Comparison of ENCODE assay signal across 9 cellular contexts in the genomic region with DNA sequence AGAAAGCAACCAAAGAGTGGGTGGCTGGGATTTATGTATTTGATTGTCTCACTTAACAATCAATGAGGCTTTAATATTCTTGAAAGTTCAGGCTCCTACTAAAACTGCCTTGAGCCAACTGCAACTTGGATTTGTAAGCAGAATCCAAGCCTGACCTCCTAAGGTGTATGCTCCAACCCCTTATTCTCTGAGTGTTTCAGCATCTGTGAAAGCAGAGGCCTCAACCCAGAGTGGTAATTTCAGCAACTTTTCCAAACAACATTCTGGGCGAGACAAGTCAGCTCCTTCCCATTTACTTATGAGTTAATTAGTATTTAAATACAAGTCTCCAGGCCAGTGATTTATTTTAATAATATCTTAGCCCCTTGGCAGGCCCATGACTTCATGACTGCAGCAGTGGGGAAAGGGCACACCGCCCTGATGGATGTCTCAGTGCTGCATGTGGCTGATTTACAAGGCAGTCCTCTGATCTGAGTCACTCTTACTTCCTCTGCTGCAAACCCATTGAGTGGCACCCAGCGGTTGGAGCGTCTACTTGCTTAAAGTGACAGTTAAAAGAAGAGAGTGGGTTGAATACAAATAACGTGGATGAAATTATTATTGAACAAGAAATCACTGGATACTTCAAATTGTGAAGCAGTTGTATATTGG.
DNase-seq lines count a peak whose midpoint lies in the region; ATAC-seq, FAIRE-seq and TF ChIP-seq lines count a peak whose summit lies in the region.
"Had no signal": no experiment of that assay in that cellular context is flagged by ENCODE, and none has a peak within 500 bp of the region (broad histone marks: within the 10 kb centered on the region; RNA-seq: fewer than 3 reads in every experiment).

No MANE protein-coding gene starts in this region.

- H4K20me1 ChIP-seq in keratinocyte (ENCODE audit: control insufficient read depth, extremely low read depth, insufficient read depth, low read length), result no peaks in the 10 kb centered on the region

- TF ChIP-seq CTCF in RWPE2 (IDR thresholded peaks at IDR 0.05; ENCODE audit: poor library complexity, severe bottlenecking) (peak; percentile 39), keratinocyte (optimal IDR thresholded peaks at IDR 0.05 in 1 of 3, IDR thresholded peaks at IDR 0.05 in 1 of 3, conservative IDR thresholded peaks at IDR 0.05 in 1 of 3; ENCODE audit: extremely low read depth in 1 of 3, insufficient read depth in 2 of 3, low read length in 3 of 3) (peak in 1 of 3 experiments; percentile 39)

- no peak overlapping the region for H3K4me3 Mint-ChIP-seq in activated T-cell treated with anti-CD3 and anti-CD28 coated beads, Interleukin-2, amount 50 U/mL, for 24 hours

- ATAC-seq in HG02610 (IDR thresholded peaks at IDR 0.05; ENCODE audit: unreplicated experiment), result peak; percentile 83
- ATAC-seq in RWPE2 (ENCODE audit: low read depth), result peak; percentile 100
- no peak for ATAC-seq in GM21723 (IDR thresholded peaks at IDR 0.05; ENCODE audit: unreplicated experiment)

- H3K4me1 Mint-ChIP-seq in activated T-cell treated with anti-CD3 and anti-CD28 coated beads, Interleukin-2, amount 50 U/mL, for 24 hours (ENCODE audit: low read depth), result no peaks in the 10 kb centered on the region

- no peaks in the 10 kb centered on the region for H3K9me1 ChIP-seq in keratinocyte (ENCODE audit: control insufficient read depth, extremely low read depth, insufficient read depth, low read length)

- H3K27me3 ChIP-seq in RWPE2 (ENCODE audit: insufficient read depth, poor library complexity, severe bottlenecking) (no peaks in the 10 kb centered on the region), keratinocyte (ENCODE audit: control insufficient read depth, extremely low read depth, insufficient read depth, low read length) (no peaks in the 10 kb centered on the region)
- H3K27me3 ChIP-seq: suprapubic skin had no signal

- H3K4me3 ChIP-seq in RWPE2 (ENCODE audit: severe bottlenecking) (no peak overlapping the region), keratinocyte (ENCODE audit: control insufficient read depth in 2 of 3, extremely low read depth in 1 of 3, insufficient read depth in 2 of 3, low read depth in 1 of 3, low read length in 3 of 3) (no peak overlapping the region)
- H3K4me3 ChIP-seq: suprapubic skin had no signal

- H3K79me2 ChIP-seq in keratinocyte (ENCODE audit: control insufficient read depth, insufficient read depth, low read length), result no peaks in the 10 kb centered on the region

- DNase-seq in EL (peak; percentile 85), RWPE2 (ENCODE audit: low spot score) (no peak), keratinocyte (ENCODE audit: low read depth, low spot score) (peak; percentile 15), NCI-H1048 (lab: John Stamatoyannopoulos, UW) (no peak), amniotic stem cell (lab: John Stamatoyannopoulos, UW) (no peak)
- DNase-seq in activated T-cell treated with anti-CD3 and anti-CD28 coated beads, Interleukin-2, amount 50 U/mL, for 24 hours, result no peak

- H3K27ac ChIP-seq in RWPE2 (ENCODE audit: poor library complexity, severe bottlenecking) (peak overlapping the region; percentile 24), keratinocyte (ENCODE audit: control insufficient read depth, insufficient read depth, low read length) (no peak overlapping the region)

- no peak overlapping the region for H3K27ac Mint-ChIP-seq in activated T-cell treated with anti-CD3 and anti-CD28 coated beads, Interleukin-2, amount 50 U/mL, for 24 hours

- FAIRE-seq in keratinocyte (lab: Jason Lieb, UNC), result peak; percentile 96

- H3K27me3 Mint-ChIP-seq in activated T-cell treated with anti-CD3 and anti-CD28 coated beads, Interleukin-2, amount 50 U/mL, for 24 hours, result peaks cover 3% of the 10 kb centered on the region

- H3K36me3 ChIP-seq in RWPE2 (ENCODE audit: low read depth) (no peaks in the 10 kb centered on the region), keratinocyte (ENCODE audit: control insufficient read depth in 2 of 2, extremely low read depth in 1 of 2, insufficient read depth in 2 of 2, low read length in 2 of 2) (no peaks in the 10 kb centered on the region)
- H3K36me3 ChIP-seq: suprapubic skin had no signal

- H3K4me1 ChIP-seq in RWPE2 (ENCODE audit: insufficient read depth, poor library complexity, severe bottlenecking), result peaks cover 3% of the 10 kb centered on the region
- peaks cover 23% of the 10 kb centered on the region for H3K4me1 ChIP-seq in keratinocyte (ENCODE audit: control insufficient read depth, extremely low read depth, insufficient read depth, low read length)

- H3K4me2 ChIP-seq in keratinocyte (ENCODE audit: control insufficient read depth, extremely low read depth, insufficient read depth, low read depth, low read length), result peak overlapping the region; percentile 31

- H3K9ac ChIP-seq in keratinocyte (ENCODE audit: control insufficient read depth, extremely low read depth, insufficient read depth, low read length), result no peak overlapping the region

- no peaks in the 10 kb centered on the region for H3K9me3 Mint-ChIP-seq in activated T-cell treated with anti-CD3 and anti-CD28 coated beads, Interleukin-2, amount 50 U/mL, for 24 hours

- no peak overlapping the region for H2AFZ ChIP-seq in keratinocyte (ENCODE audit: control insufficient read depth, low read length)

- H3K36me3 Mint-ChIP-seq in activated T-cell treated with anti-CD3 and anti-CD28 coated beads, Interleukin-2, amount 50 U/mL, for 24 hours (ENCODE audit: low read depth), result no peaks in the 10 kb centered on the region

- H3K9me3 ChIP-seq in RWPE2 (ENCODE audit: severe bottlenecking) (no peaks in the 10 kb centered on the region), keratinocyte (ENCODE audit: control insufficient read depth, low read depth, low read length) (no peaks in the 10 kb centered on the region)
- H3K9me3 ChIP-seq: suprapubic skin had no signal

- dilution Hi-C loops in keratinocyte (cut with MboI; ENCODE audit: extremely low pct_ligation_motif_present, low sequenced_read_pairs), result no loop called here

Comparison
In these comparisons a context has a peak if more than half of its experiments do, and no peak if none do; other contexts are left out.
1. DNase-seq: peak in EL (single experiment) and keratinocyte (single experiment); none in RWPE2 (single experiment), NCI-H1048 (single experiment), activated T-cell treated with anti-CD3 and anti-CD28 coated beads, Interleukin-2, amount 50 U/mL, for 24 hours (single experiment) and amniotic stem cell (single experiment).